Comparison of ENCODE assay signal across 12 cellular contexts in genomic region chr7:113071465-113071864, GRCh38. TPM values are rescaled to one million over a fixed set of nuclear protein-coding genes. Genes with fewer than 3 reads are reported as not detected.
A peak's percentile ranks its signal among the peaks of the same experiment; 100 is the strongest.
DNase-seq lines count a peak whose midpoint lies in the region; ATAC-seq and TF ChIP-seq lines count a peak whose summit lies in the region.
"Had no signal": no experiment of that assay in that cellular context is flagged by ENCODE, and none has a peak within 500 bp of the region (broad histone marks: within the 10 kb centered on the region; RNA-seq: fewer than 3 reads in every experiment).

No MANE protein-coding gene starts in this region.

- peak overlapping the region; percentile 36 for H3K4me2 ChIP-seq in DOHH2 (ENCODE audit: low read length)

- no peak overlapping the region for H3K27ac Mint-ChIP-seq in progenitor cell of endocrine pancreas

- no peak overlapping the region for H3K4me3 Mint-ChIP-seq in progenitor cell of endocrine pancreas (ENCODE audit: low read depth)

- H3K27me3 ChIP-seq in DOHH2 (ENCODE audit: control insufficient read depth, low read length): no peaks in the 10 kb centered on the region

- no peaks in the 10 kb centered on the region for H3K9me3 ChIP-seq in DOHH2 (ENCODE audit: control insufficient read depth, insufficient read depth, low read length)

- peak overlapping the region; percentile 22 for H3K4me3 ChIP-seq in DOHH2 (ENCODE audit: low read length)

- H3K27me3 Mint-ChIP-seq in progenitor cell of endocrine pancreas: no peaks in the 10 kb centered on the region

- no peaks in the 10 kb centered on the region for H4K20me1 ChIP-seq in DOHH2 (ENCODE audit: control insufficient read depth, insufficient read depth, low read depth, low read length)

- no peaks in the 10 kb centered on the region for H3K36me3 ChIP-seq in DOHH2 (ENCODE audit: control insufficient read depth, low read length)

- no peaks in the 10 kb centered on the region for H3K9me2 ChIP-seq in DOHH2 (replicated peaks; ENCODE audit: control insufficient read depth, low read length)

- ATAC-seq in GM21737 (IDR thresholded peaks at IDR 0.05; ENCODE audit: unreplicated experiment): peak; percentile 86

- no peaks in the 10 kb centered on the region for H3F3A ChIP-seq in DOHH2 (ENCODE audit: control insufficient read depth, insufficient read depth)

- peak; percentile 5 for DNase-seq in M059J (ENCODE audit: low read depth)
- DNase-seq in fibroblast of gingiva (ENCODE audit: low read depth): peak; percentile 13
- DNase-seq in HuH-7.5 (ENCODE audit: low spot score): no peak
- DNase-seq in activated gamma-delta T cell (lab: John Stamatoyannopoulos, UW): no peak
- no peak for DNase-seq in ecto neural progenitor cell (ENCODE audit: low spot score)
- no peak for DNase-seq in progenitor cell of endocrine pancreas (ENCODE audit: low spot score, unreplicated experiment)
- DNase-seq: activated T-cell treated with anti-CD3 and anti-CD28 coated beads for 4 hours, midbrain, NCI-H510A, T-helper 1 cell had no signal

- H3K36me3 Mint-ChIP-seq in progenitor cell of endocrine pancreas (ENCODE audit: insufficient read depth): no peaks in the 10 kb centered on the region

- no peak overlapping the region for H3K27ac ChIP-seq in DOHH2 (ENCODE audit: low read depth, low read length)

- TF ChIP-seq CTCF in DOHH2 (IDR thresholded peaks at IDR 0.05; ENCODE audit: low read depth, low read length, poor library complexity, severe bottlenecking) (no peak), progenitor cell of endocrine pancreas (IDR thresholded peaks at IDR 0.05; ENCODE audit: unreplicated experiment) (no peak)

- peaks cover 17% of the 10 kb centered on the region for H3K4me1 ChIP-seq in DOHH2 (ENCODE audit: control insufficient read depth, low read length)

- H3K4me1 Mint-ChIP-seq in progenitor cell of endocrine pancreas (ENCODE audit: low read depth): peaks cover 5% of the 10 kb centered on the region

- no peaks in the 10 kb centered on the region for H3K79me2 ChIP-seq in DOHH2 (ENCODE audit: control insufficient read depth, low read length)

- H3K9me3 Mint-ChIP-seq in progenitor cell of endocrine pancreas (ENCODE audit: low read depth): no peaks in the 10 kb centered on the region

RNA-seq across cellular contexts. Expression of gene GPR85, which starts 15.2 kb away (rescaled TPM):
- 0.15 and 0.59 TPM in 2 replicates for total RNA-seq in M059J (2014; rRNA removed; shearing (Covaris generic))
- 0.20 and 0.36 TPM in 2 replicates for total RNA-seq in progenitor cell of endocrine pancreas

RNA-seq across cellular contexts. Expression of gene SMIM30, which starts 46.9 kb away (rescaled TPM):
- total RNA-seq in M059J (2014; rRNA removed; shearing (Covaris generic)): 109 and 149 TPM in 2 replicates
- 32.2 and 32.8 TPM in 2 replicates for total RNA-seq in progenitor cell of endocrine pancreas

Comparison
In these comparisons a context has a peak if more than half of its experiments do, and no peak if none do; other contexts are left out.
1. DNase-seq: peak in M059J (single experiment) and fibroblast of gingiva (single experiment); none in HuH-7.5 (single experiment), activated gamma-delta T cell (single experiment), ecto neural progenitor cell (single experiment) and progenitor cell of endocrine pancreas (single experiment).